26 cellular contexts compared by ENCODE assay signal in genomic region chr2:175955168-175955567, GRCh38.
"Had no signal": no experiment of that assay in that cellular context is flagged by ENCODE, and none has a peak within 500 bp of the region (broad histone marks: within the 10 kb centered on the region; RNA-seq: fewer than 3 reads in every experiment).

No MANE protein-coding gene starts in this region.

- H3K9me3 Mint-ChIP-seq: activated CD4-positive, alpha-beta T cell treated with anti-CD3 and anti-CD28 coated beads, Interleukin-2, amount 10 ng/mL, durations not matched to agents 24 days and 14 days; activated naive CD4-positive, alpha-beta T cell treated with anti-CD3 and anti-CD28 coated beads for 36 hours; activated T-cell treated with anti-CD3 and anti-CD28 coated beads, Interleukin-2, amount 50 U/mL, for 4 hours; activated T-helper 17 cell treated with anti-CD3 and anti-CD28 coated beads, Interleukin-2, amount 50 U/mL, for 72 hours; central memory CD8-positive, alpha-beta T cell; T-cell had no signal

- H3K4me3 ChIP-seq: SK-N-MC had no signal

- H3K4me3 Mint-ChIP-seq: activated B cell treated with CpG ODN at 0.5 μM for 24 hours; activated CD4-positive, alpha-beta T cell treated with anti-CD3 and anti-CD28 coated beads, Interleukin-2, amount 10 ng/mL, durations not matched to agents 24 days and 14 days; activated CD8-positive, alpha-beta memory T cell treated with anti-CD3 and anti-CD28 coated beads, Interleukin-2, amount 10 ng/mL, durations not matched to agents 7 days and 5 days; activated naive CD4-positive, alpha-beta T cell treated with anti-CD3 and anti-CD28 coated beads for 36 hours; activated naive CD8-positive, alpha-beta T cell; activated T-cell treated with anti-CD3 and anti-CD28 coated beads, Interleukin-2, amount 50 U/mL, for 4 hours; activated T-helper 17 cell treated with anti-CD3 and anti-CD28 coated beads, Interleukin-2, amount 50 U/mL, for 72 hours; brain; central memory CD8-positive, alpha-beta T cell; T-cell had no signal

- H3K27ac ChIP-seq: SK-N-MC had no signal

- DNase-seq: activated B cell treated with CpG ODN at 0.5 μM for 24 hours; activated CD4-positive, alpha-beta T cell treated with anti-CD3 and anti-CD28 coated beads for 1 hour; activated CD4-positive, alpha-beta T cell treated with anti-CD3 and anti-CD28 coated beads, Interleukin-2, amount 10 ng/mL, durations not matched to agents 24 days and 14 days; activated CD4-positive, alpha-beta T cell treated with anti-CD3 and anti-CD28 coated beads, Interleukin-2, amount 50 U/mL, for 48 hours; activated CD8-positive, alpha-beta memory T cell treated with anti-CD3 and anti-CD28 coated beads, Interleukin-2, amount 10 ng/mL, durations not matched to agents 7 days and 5 days; activated gamma-delta T cell; activated naive CD4-positive, alpha-beta T cell treated with anti-CD3 and anti-CD28 coated beads for 36 hours; activated T-cell treated with anti-CD3 and anti-CD28 coated beads, Interleukin-2, amount 50 U/mL, for 4 hours; amygdala; MM.1S; NCI-H1105 treated with DMSO at 0.1 percent for 48 hours; NCI-H1436 treated with DMSO at 0.1 percent for 48 hours; NCI-H1930; NCI-H2171; NCI-H345; NCI-H510A; NCI-H526 treated with DMSO at 0.1 percent for 48 hours; SIG-M5; T-cell; T-helper 2 cell; T1000 had no signal

- H3K4me1 Mint-ChIP-seq: activated B cell treated with CpG ODN at 0.5 μM for 24 hours; activated CD4-positive, alpha-beta T cell treated with anti-CD3 and anti-CD28 coated beads, Interleukin-2, amount 10 ng/mL, durations not matched to agents 24 days and 14 days; activated CD8-positive, alpha-beta memory T cell treated with anti-CD3 and anti-CD28 coated beads, Interleukin-2, amount 10 ng/mL, durations not matched to agents 7 days and 5 days; brain had no signal

- H3K27ac Mint-ChIP-seq: activated B cell treated with CpG ODN at 0.5 μM for 24 hours; activated CD4-positive, alpha-beta T cell treated with anti-CD3 and anti-CD28 coated beads, Interleukin-2, amount 10 ng/mL, durations not matched to agents 24 days and 14 days; activated CD8-positive, alpha-beta memory T cell treated with anti-CD3 and anti-CD28 coated beads, Interleukin-2, amount 10 ng/mL, durations not matched to agents 7 days and 5 days; activated naive CD4-positive, alpha-beta T cell treated with anti-CD3 and anti-CD28 coated beads for 36 hours; activated naive CD8-positive, alpha-beta T cell; activated T-helper 17 cell treated with anti-CD3 and anti-CD28 coated beads, Interleukin-2, amount 50 U/mL, for 72 hours; brain; T-cell had no signal

- H3K27me3 Mint-ChIP-seq: activated B cell treated with CpG ODN at 0.5 μM for 24 hours; activated CD4-positive, alpha-beta T cell treated with anti-CD3 and anti-CD28 coated beads, Interleukin-2, amount 10 ng/mL, durations not matched to agents 24 days and 14 days; activated CD8-positive, alpha-beta memory T cell treated with anti-CD3 and anti-CD28 coated beads, Interleukin-2, amount 10 ng/mL, durations not matched to agents 7 days and 5 days; activated naive CD8-positive, alpha-beta T cell; activated T-helper 17 cell treated with anti-CD3 and anti-CD28 coated beads, Interleukin-2, amount 50 U/mL, for 72 hours; central memory CD8-positive, alpha-beta T cell; T-cell had no signal

- ATAC-seq: activated CD8-positive, alpha-beta memory T cell treated with anti-CD3 and anti-CD28 coated beads, Interleukin-2, amount 10 ng/mL, durations not matched to agents 7 days and 5 days; activated T-cell treated with anti-CD3 and anti-CD28 coated beads, Interleukin-2, amount 50 U/mL, for 4 hours; activated T-helper 17 cell treated with anti-CD3 and anti-CD28 coated beads, Interleukin-2, amount 50 U/mL, for 72 hours; T-cell had no signal
